1 cellular context compared by ENCODE assay signal in the genomic region with DNA sequence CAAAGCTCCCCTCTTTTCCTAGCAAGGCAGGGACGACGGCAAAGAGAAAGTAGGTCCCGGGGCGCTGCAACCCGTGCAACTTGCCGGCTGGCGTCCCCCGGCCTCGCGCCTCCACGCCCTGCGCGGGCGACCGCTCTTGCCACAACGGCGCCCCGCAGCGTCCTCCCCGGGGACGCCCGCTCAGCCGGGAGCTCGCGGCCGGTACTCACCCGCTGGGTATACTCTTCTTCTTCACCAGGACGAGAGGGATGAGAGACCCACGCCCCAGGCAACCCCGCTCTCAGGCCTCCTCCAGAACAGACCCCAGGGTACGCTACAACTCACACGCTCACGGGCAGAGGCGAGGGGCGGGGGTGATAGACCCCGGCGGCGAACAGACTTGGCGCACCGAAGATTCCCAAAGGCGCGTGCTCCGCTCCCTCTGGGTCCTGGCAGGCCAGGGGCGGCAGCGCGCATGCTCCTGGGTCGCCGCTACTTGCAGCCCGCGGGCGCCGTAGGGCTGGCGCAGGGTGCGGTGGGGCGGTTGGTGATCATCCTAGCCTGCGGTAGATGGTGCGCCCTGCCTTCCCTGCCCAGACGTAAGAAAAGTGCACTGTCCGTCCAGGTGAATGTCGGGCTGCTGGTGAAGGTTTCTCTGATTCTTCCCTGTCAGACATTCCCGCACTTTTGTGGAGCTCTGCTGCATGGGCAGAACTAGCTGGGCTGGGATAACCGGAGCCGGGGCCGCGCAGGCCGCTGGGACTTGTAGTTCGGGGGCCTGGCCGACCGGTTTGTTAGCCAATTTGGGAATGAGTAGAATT.
TF ChIP-seq lines count a peak whose summit lies in the region.

TSS of gene CC2D2B (plus strand) at position 522 of the 800 bp plus-strand sequence. CDS start 3,349 bp downstream, outside the sequence.

TF ChIP-seq in HepG2, 621 proteins besides CTCF, POLR2A, EP300 and RAD21 (continued from another document and continues in another):
- TF ChIP-seq ZNF160 (CRISPR knock-in tag; IDR thresholded peaks at IDR 0.05) (peak; percentile 58; the same call in 1 of the 2 replicates), PAWR (CRISPR knock-in tag; IDR thresholded peaks at IDR 0.05; ENCODE audit: borderline replicate concordance) (no peak), KDM3A (CRISPR knock-in tag; IDR thresholded peaks at IDR 0.05; ENCODE audit: low read depth) (no peak), ZNF17 (CRISPR knock-in tag; IDR thresholded peaks at IDR 0.05) (no peak), MYNN (CRISPR knock-in tag; IDR thresholded peaks at IDR 0.05; ENCODE audit: low read depth) (peak; percentile 76; the same call in 1 of the 2 replicates), KDM5A (IDR thresholded peaks at IDR 0.05; ENCODE audit: borderline replicate concordance, low read length) (no peak), ZNF501 (CRISPR knock-in tag; IDR thresholded peaks at IDR 0.05) (peak; percentile 94), ZNF44 (CRISPR knock-in tag; IDR thresholded peaks at IDR 0.05) (no peak), ZNF772 (CRISPR knock-in tag; IDR thresholded peaks at IDR 0.05) (peak; percentile 81; the same call in 1 of the 2 replicates), FOXO1 (CRISPR knock-in tag; IDR thresholded peaks at IDR 0.05) (no peak), ATF7 (IDR thresholded peaks at IDR 0.05) (no peak), ATF7 (CRISPR knock-in tag; IDR thresholded peaks at IDR 0.05) (peak; percentile 70; the same call in 1 of the 2 replicates), CREM (IDR thresholded peaks at IDR 0.05) (peak; percentile 61), CREM (CRISPR knock-in tag; IDR thresholded peaks at IDR 0.05) (no peak), TBP (CRISPR knock-in tag; IDR thresholded peaks at IDR 0.05) (no peak), NKX3-1 (CRISPR knock-in tag; IDR thresholded peaks at IDR 0.05) (peak; percentile 58; the same call in 1 of the 2 replicates), ZNF333 (CRISPR knock-in tag; IDR thresholded peaks at IDR 0.05; ENCODE audit: borderline replicate concordance) (no peak), ZNF484 (CRISPR knock-in tag; IDR thresholded peaks at IDR 0.05; ENCODE audit: borderline replicate concordance, low read depth) (no peak), ETV5 (CRISPR knock-in tag; IDR thresholded peaks at IDR 0.05; ENCODE audit: borderline replicate concordance) (0 out of 2 replicates have a peak, but pooled peaks have one; percentile 7), TBL1XR1 (IDR thresholded peaks at IDR 0.05; ENCODE audit: borderline replicate concordance, low read length, partially characterized antibody) (no peak), ZNF749 (CRISPR knock-in tag; IDR thresholded peaks at IDR 0.05; ENCODE audit: borderline replicate concordance) (no peak; the same call in 1 of the 2 replicates), ZC3H13 (CRISPR knock-in tag; IDR thresholded peaks at IDR 0.05) (no peak; the same call in 1 of the 2 replicates), HNF4A (CRISPR knock-in tag; IDR thresholded peaks at IDR 0.05) (no peak), ZBTB1 (CRISPR knock-in tag; IDR thresholded peaks at IDR 0.05; ENCODE audit: borderline replicate concordance) (no peak), ZNF850 (CRISPR knock-in tag; conservative IDR thresholded peaks at IDR 0.05) (no peak), ZFP36L1 (CRISPR knock-in tag; IDR thresholded peaks at IDR 0.05) (no peak), RARG (CRISPR knock-in tag; IDR thresholded peaks at IDR 0.05; ENCODE audit: low read depth) (no peak), ZEB1 (IDR thresholded peaks at IDR 0.05; ENCODE audit: insufficient replicate concordance, low read depth) (no peak), FOSL2 (CRISPR knock-in tag; IDR thresholded peaks at IDR 0.05) (no peak), STAT6 (CRISPR knock-in tag; IDR thresholded peaks at IDR 0.05; ENCODE audit: borderline replicate concordance) (no peak), MED13 (CRISPR knock-in tag; IDR thresholded peaks at IDR 0.05) (no peak), ZUFSP (CRISPR knock-in tag; IDR thresholded peaks at IDR 0.05; ENCODE audit: borderline replicate concordance) (no peak), CCAR2 (optimal IDR thresholded peaks at IDR 0.05; ENCODE audit: low read depth, low read length) (no peak), HMGXB4 (CRISPR knock-in tag; IDR thresholded peaks at IDR 0.05; ENCODE audit: borderline replicate concordance in 1 of 2, low read depth in 1 of 2) (peak; percentile 70 to 96; a peak in 3 of 4 replicates)
- TF ChIP-seq, protein P1, sequence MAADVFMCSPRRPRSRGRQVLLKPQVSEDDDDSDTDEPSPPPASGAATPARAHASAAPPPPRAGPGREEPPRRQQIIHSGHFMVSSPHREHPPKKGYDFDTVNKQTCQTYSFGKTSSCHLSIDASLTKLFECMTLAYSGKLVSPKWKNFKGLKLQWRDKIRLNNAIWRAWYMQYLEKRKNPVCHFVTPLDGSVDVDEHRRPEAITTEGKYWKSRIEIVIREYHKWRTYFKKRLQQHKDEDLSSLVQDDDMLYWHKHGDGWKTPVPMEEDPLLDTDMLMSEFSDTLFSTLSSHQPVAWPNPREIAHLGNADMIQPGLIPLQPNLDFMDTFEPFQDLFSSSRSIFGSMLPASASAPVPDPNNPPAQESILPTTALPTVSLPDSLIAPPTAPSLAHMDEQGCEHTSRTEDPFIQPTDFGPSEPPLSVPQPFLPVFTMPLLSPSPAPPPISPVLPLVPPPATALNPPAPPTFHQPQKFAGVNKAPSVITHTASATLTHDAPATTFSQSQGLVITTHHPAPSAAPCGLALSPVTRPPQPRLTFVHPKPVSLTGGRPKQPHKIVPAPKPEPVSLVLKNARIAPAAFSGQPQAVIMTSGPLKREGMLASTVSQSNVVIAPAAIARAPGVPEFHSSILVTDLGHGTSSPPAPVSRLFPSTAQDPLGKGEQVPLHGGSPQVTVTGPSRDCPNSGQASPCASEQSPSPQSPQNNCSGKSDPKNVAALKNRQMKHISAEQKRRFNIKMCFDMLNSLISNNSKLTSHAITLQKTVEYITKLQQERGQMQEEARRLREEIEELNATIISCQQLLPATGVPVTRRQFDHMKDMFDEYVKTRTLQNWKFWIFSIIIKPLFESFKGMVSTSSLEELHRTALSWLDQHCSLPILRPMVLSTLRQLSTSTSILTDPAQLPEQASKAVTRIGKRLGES (CRISPR knock-in tag; IDR thresholded peaks at IDR 0.05; ENCODE audit: borderline replicate concordance) = no peak
- TF ChIP-seq, protein P2, sequence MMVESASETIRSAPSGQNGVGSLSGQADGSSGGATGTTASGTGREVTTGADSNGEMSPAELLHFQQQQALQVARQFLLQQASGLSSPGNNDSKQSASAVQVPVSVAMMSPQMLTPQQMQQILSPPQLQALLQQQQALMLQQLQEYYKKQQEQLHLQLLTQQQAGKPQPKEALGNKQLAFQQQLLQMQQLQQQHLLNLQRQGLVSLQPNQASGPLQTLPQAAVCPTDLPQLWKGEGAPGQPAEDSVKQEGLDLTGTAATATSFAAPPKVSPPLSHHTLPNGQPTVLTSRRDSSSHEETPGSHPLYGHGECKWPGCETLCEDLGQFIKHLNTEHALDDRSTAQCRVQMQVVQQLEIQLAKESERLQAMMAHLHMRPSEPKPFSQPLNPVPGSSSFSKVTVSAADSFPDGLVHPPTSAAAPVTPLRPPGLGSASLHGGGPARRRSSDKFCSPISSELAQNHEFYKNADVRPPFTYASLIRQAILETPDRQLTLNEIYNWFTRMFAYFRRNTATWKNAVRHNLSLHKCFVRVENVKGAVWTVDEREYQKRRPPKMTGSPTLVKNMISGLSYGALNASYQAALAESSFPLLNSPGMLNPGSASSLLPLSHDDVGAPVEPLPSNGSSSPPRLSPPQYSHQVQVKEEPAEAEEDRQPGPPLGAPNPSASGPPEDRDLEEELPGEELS (CRISPR knock-in tag; IDR thresholded peaks at IDR 0.05) = no peak
- TF ChIP-seq, protein P3, sequence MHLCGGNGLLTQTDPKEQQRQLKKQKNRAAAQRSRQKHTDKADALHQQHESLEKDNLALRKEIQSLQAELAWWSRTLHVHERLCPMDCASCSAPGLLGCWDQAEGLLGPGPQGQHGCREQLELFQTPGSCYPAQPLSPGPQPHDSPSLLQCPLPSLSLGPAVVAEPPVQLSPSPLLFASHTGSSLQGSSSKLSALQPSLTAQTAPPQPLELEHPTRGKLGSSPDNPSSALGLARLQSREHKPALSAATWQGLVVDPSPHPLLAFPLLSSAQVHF (CRISPR knock-in tag; IDR thresholded peaks at IDR 0.05) = peak; percentile 65; the same call in 1 of the 2 replicates
- TF ChIP-seq, protein P4, sequence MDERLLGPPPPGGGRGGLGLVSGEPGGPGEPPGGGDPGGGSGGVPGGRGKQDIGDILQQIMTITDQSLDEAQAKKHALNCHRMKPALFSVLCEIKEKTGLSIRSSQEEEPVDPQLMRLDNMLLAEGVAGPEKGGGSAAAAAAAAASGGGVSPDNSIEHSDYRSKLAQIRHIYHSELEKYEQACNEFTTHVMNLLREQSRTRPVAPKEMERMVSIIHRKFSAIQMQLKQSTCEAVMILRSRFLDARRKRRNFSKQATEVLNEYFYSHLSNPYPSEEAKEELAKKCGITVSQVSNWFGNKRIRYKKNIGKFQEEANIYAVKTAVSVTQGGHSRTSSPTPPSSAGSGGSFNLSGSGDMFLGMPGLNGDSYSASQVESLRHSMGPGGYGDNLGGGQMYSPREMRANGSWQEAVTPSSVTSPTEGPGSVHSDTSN (CRISPR knock-in tag; IDR thresholded peaks at IDR 0.05) = no peak
- TF ChIP-seq, protein P5, sequence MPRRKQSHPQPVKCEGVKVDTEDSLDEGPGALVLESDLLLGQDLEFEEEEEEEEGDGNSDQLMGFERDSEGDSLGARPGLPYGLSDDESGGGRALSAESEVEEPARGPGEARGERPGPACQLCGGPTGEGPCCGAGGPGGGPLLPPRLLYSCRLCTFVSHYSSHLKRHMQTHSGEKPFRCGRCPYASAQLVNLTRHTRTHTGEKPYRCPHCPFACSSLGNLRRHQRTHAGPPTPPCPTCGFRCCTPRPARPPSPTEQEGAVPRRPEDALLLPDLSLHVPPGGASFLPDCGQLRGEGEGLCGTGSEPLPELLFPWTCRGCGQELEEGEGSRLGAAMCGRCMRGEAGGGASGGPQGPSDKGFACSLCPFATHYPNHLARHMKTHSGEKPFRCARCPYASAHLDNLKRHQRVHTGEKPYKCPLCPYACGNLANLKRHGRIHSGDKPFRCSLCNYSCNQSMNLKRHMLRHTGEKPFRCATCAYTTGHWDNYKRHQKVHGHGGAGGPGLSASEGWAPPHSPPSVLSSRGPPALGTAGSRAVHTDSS (CRISPR knock-in tag; conservative IDR thresholded peaks at IDR 0.05) = no peak
- TF ChIP-seq, protein P6, sequence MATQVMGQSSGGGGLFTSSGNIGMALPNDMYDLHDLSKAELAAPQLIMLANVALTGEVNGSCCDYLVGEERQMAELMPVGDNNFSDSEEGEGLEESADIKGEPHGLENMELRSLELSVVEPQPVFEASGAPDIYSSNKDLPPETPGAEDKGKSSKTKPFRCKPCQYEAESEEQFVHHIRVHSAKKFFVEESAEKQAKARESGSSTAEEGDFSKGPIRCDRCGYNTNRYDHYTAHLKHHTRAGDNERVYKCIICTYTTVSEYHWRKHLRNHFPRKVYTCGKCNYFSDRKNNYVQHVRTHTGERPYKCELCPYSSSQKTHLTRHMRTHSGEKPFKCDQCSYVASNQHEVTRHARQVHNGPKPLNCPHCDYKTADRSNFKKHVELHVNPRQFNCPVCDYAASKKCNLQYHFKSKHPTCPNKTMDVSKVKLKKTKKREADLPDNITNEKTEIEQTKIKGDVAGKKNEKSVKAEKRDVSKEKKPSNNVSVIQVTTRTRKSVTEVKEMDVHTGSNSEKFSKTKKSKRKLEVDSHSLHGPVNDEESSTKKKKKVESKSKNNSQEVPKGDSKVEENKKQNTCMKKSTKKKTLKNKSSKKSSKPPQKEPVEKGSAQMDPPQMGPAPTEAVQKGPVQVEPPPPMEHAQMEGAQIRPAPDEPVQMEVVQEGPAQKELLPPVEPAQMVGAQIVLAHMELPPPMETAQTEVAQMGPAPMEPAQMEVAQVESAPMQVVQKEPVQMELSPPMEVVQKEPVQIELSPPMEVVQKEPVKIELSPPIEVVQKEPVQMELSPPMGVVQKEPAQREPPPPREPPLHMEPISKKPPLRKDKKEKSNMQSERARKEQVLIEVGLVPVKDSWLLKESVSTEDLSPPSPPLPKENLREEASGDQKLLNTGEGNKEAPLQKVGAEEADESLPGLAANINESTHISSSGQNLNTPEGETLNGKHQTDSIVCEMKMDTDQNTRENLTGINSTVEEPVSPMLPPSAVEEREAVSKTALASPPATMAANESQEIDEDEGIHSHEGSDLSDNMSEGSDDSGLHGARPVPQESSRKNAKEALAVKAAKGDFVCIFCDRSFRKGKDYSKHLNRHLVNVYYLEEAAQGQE (IDR thresholded peaks at IDR 0.05; ENCODE audit: borderline replicate concordance in 1 of 2, low read depth in 1 of 2, low read length in 2 of 2) = no peak
